In genomic region chr16:89277641-89278341, GRCh38 we compare ENCODE assay signal across 18 cellular contexts.
DNase-seq lines count a peak whose midpoint lies in the region; ATAC-seq and TF ChIP-seq lines count a peak whose summit lies in the region.
"Had no signal": no experiment of that assay in that cellular context is flagged by ENCODE, and none has a peak within 500 bp of the region (broad histone marks: within the 10 kb centered on the region; RNA-seq: fewer than 3 reads in every experiment).

No MANE protein-coding gene starts in this region.

- H3K4me1 ChIP-seq in OCI-LY1 (ENCODE audit: insufficient read depth, low read length, severe bottlenecking) (peaks cover 38% of the 10 kb centered on the region), left ventricle myocardium inferior (peaks cover 9% of the 10 kb centered on the region), adrenal gland (replicated peaks in 1 of 2) (peaks cover 0 to 9% of the 10 kb centered on the region in 2 donors)
- H3K4me1 ChIP-seq: lower lobe of right lung, thyroid gland had no signal

- H3K27me3 Mint-ChIP-seq in stimulated activated memory B cell treated with anti-CD40 and anti-IgM and Interleukin-4, amounts not matched to agents 10 μg/mL and 1 μg/mL and 100 μg/mL, for 72 hours, result no peaks in the 10 kb centered on the region

- H3K9me2 ChIP-seq in OCI-LY1 (ENCODE audit: low read depth, low read length), result no peaks in the 10 kb centered on the region

- TF ChIP-seq POLR2A in adrenal gland (IDR thresholded peaks at IDR 0.05), result no peak

- no peak for TF ChIP-seq CTCF in OCI-LY1 (IDR thresholded peaks at IDR 0.05; ENCODE audit: low read length)
- TF ChIP-seq CTCF in left ventricle myocardium inferior (IDR thresholded peaks at IDR 0.05; ENCODE audit: borderline replicate concordance), result no peak
- TF ChIP-seq CTCF in adrenal gland (IDR thresholded peaks at IDR 0.05), result no peak

- no peak for DNase-seq in Right ventricle myocardium superior
- no peak for DNase-seq in left cardiac atrium
- peak; percentile 18 for DNase-seq in left ventricle myocardium inferior
- DNase-seq in NCI-H526 treated with DMSO at 0.1 percent for 48 hours (lab: John Stamatoyannopoulos, UW), result no peak
- DNase-seq in adrenal gland, result no peak
- DNase-seq: activated CD4-positive, CD25-positive, alpha-beta regulatory T cell treated with anti-CD3 and anti-CD28 coated beads, Interleukin-2, amount 50 U/mL, for 72 hours; activated CD8-positive, alpha-beta memory T cell treated with anti-CD3 and anti-CD28 coated beads for 24 hours; GOT3; lower lobe of right lung; NCI-H1105; NCI-H2029 treated with DMSO at 0.1 percent for 48 hours; SW 1271; thyroid gland had no signal

- H3K9me3 ChIP-seq in OCI-LY1 (ENCODE audit: low read length) (no peaks in the 10 kb centered on the region), left ventricle myocardium inferior (replicated peaks) (no peaks in the 10 kb centered on the region), adrenal gland (replicated peaks in 1 of 3) (no peaks in the 10 kb centered on the region)
- H3K9me3 ChIP-seq: lower lobe of right lung, thyroid gland had no signal

- H3K4me2 ChIP-seq in OCI-LY1 (ENCODE audit: low read length), result peak overlapping the region; percentile 49

- H3K36me3 Mint-ChIP-seq in stimulated activated memory B cell treated with anti-CD40 and anti-IgM and Interleukin-4, amounts not matched to agents 10 μg/mL and 1 μg/mL and 100 μg/mL, for 72 hours, result peaks cover 53% of the 10 kb centered on the region

- peaks cover 9% of the 10 kb centered on the region for H3K4me1 Mint-ChIP-seq in stimulated activated memory B cell treated with anti-CD40 and anti-IgM and Interleukin-4, amounts not matched to agents 10 μg/mL and 1 μg/mL and 100 μg/mL, for 72 hours

- ATAC-seq in Right ventricle myocardium superior (ENCODE audit: poor library complexity), result peak; percentile 16
- no peak for ATAC-seq in left cardiac atrium
- ATAC-seq in stimulated activated memory B cell treated with anti-CD40 and anti-IgM and Interleukin-4, amounts not matched to agents 10 μg/mL and 1 μg/mL and 100 μg/mL, for 72 hours, result peak; percentile 35
- no peak for ATAC-seq in HG03521 (IDR thresholded peaks at IDR 0.05; ENCODE audit: unreplicated experiment)
- ATAC-seq: CD8-positive, alpha-beta T cell; lower lobe of right lung had no signal

- peak overlapping the region; percentile 22 for H3K4me3 ChIP-seq in OCI-LY1 (ENCODE audit: low read depth, low read length, poor library complexity, severe bottlenecking)
- H3K4me3 ChIP-seq in left ventricle myocardium inferior, result no peak overlapping the region
- H3K4me3 ChIP-seq in adrenal gland, result no peak overlapping the region
- H3K4me3 ChIP-seq: lower lobe of right lung, thyroid gland had no signal

- no peak overlapping the region for H3K4me3 Mint-ChIP-seq in stimulated activated memory B cell treated with anti-CD40 and anti-IgM and Interleukin-4, amounts not matched to agents 10 μg/mL and 1 μg/mL and 100 μg/mL, for 72 hours
- H3K4me3 Mint-ChIP-seq: CD8-positive, alpha-beta T cell had no signal

- H3F3A ChIP-seq in OCI-LY1 (ENCODE audit: insufficient read depth, low read length), result no peaks in the 10 kb centered on the region

- H3K36me3 ChIP-seq in OCI-LY1 (ENCODE audit: insufficient read depth, low read length) (peaks cover 59% of the 10 kb centered on the region), left ventricle myocardium inferior (peaks cover 90% of the 10 kb centered on the region), adrenal gland (replicated peaks in 1 of 2) (peaks cover 0 to 69% of the 10 kb centered on the region in 2 donors)

- no peaks in the 10 kb centered on the region for H3K79me2 ChIP-seq in OCI-LY1 (ENCODE audit: insufficient read depth, low read length)

- no peak overlapping the region for H2AFZ ChIP-seq in OCI-LY1 (ENCODE audit: low read length)

- H3K27ac Mint-ChIP-seq in stimulated activated memory B cell treated with anti-CD40 and anti-IgM and Interleukin-4, amounts not matched to agents 10 μg/mL and 1 μg/mL and 100 μg/mL, for 72 hours, result no peak overlapping the region

- WGBS in adrenal gland, 4 donors, result 74 to 78% (median 76%) methylated on average over 23 to 33 of the region's 33 CpGs

- H4K20me1 ChIP-seq in OCI-LY1 (ENCODE audit: insufficient read depth, low read length), result no peaks in the 10 kb centered on the region

- intact Hi-C loops in Right ventricle myocardium superior (cut with DNase I), result no loop called here
- intact Hi-C loops in left cardiac atrium (cut with DNase I), result no loop called here
- intact Hi-C loops in left ventricle myocardium inferior (cut with micrococcal nuclease), result no loop called here
- intact Hi-C loops in adrenal gland (cut with DNase I), result no loop called here

- H3K9me3 Mint-ChIP-seq in stimulated activated memory B cell treated with anti-CD40 and anti-IgM and Interleukin-4, amounts not matched to agents 10 μg/mL and 1 μg/mL and 100 μg/mL, for 72 hours, result no peaks in the 10 kb centered on the region
- H3K9me3 Mint-ChIP-seq: CD8-positive, alpha-beta T cell had no signal

- H3K9ac ChIP-seq in OCI-LY1 (ENCODE audit: low read length), result peak overlapping the region; percentile 58

- no peaks in the 10 kb centered on the region for H3K27me3 ChIP-seq in OCI-LY1 (ENCODE audit: insufficient read depth, low read length)
- H3K27me3 ChIP-seq in left ventricle myocardium inferior (ENCODE audit: low read depth), result no peaks in the 10 kb centered on the region
- no peaks in the 10 kb centered on the region for H3K27me3 ChIP-seq in adrenal gland
- H3K27me3 ChIP-seq: thyroid gland had no signal

- H3K27ac ChIP-seq in OCI-LY1 (ENCODE audit: low read depth, low read length, poor library complexity, severe bottlenecking), result peak overlapping the region; percentile 97
- peak overlapping the region; percentile 38 for H3K27ac ChIP-seq in left ventricle myocardium inferior (replicated peaks)
- H3K27ac ChIP-seq in adrenal gland, result peak overlapping the region in 2 of 5 donors; percentile 12 to 30
- H3K27ac ChIP-seq: epithelial cell of prostate, lower lobe of right lung, thyroid gland had no signal

Comparison
In these comparisons a context has a peak if more than half of its experiments do, and no peak if none do; other contexts are left out.
1. ATAC-seq: peak in Right ventricle myocardium superior (single experiment) and stimulated activated memory B cell treated with anti-CD40 and anti-IgM and Interleukin-4, amounts not matched to agents 10 μg/mL and 1 μg/mL and 100 μg/mL, for 72 hours (single experiment); none in left cardiac atrium (0 of 2) and HG03521 (single experiment).